ENCODE assay signal across 8 cellular contexts in genomic region chr18:54717673-54718435, GRCh38.
DNase-seq lines count a peak whose midpoint lies in the region; ATAC-seq and TF ChIP-seq lines count a peak whose summit lies in the region.

No MANE protein-coding gene starts in this region.

- H3K36me3 ChIP-seq in neural progenitor cell, result no peaks in the 10 kb centered on the region

- peaks cover 38 to 50% (median 50%) of the 10 kb centered on the region in 3 donors for H3K4me1 Mint-ChIP-seq in T-cell
- peaks cover 5% of the 10 kb centered on the region for H3K4me1 Mint-ChIP-seq in neural progenitor cell
- H3K4me1 Mint-ChIP-seq in Calu3 (ENCODE audit: low read depth, unreplicated experiment), result peaks cover 5% of the 10 kb centered on the region

- H3K27ac ChIP-seq in neural progenitor cell, result no peak overlapping the region

- no peak overlapping the region for H3K9ac ChIP-seq in neural progenitor cell

- H3K79me2 ChIP-seq in neural progenitor cell (ENCODE audit: low read depth), result no peaks in the 10 kb centered on the region

- H3F3A ChIP-seq in neural progenitor cell (ENCODE audit: low read depth), result no peaks in the 10 kb centered on the region

- H3K9me3 ChIP-seq in neural progenitor cell (ENCODE audit: low read depth), result no peaks in the 10 kb centered on the region

- DNase-seq in AG20443 (ENCODE audit: low spot score) (peak; percentile 27), T-cell (peak in 31 of 34 experiments; percentile 5 to 40 (median 21)), cardiac fibroblast (ENCODE audit: low read depth in 2 of 2) (peak; percentile 16 to 32), neural progenitor cell (ENCODE audit: low spot score) (peak; percentile 71), Calu3 (no peak), NCI-H2107 treated with DMSO at 0.1 percent for 48 hours (lab: John Stamatoyannopoulos, UW; ENCODE audit: unreplicated experiment) (no peak)

- H3K27ac Mint-ChIP-seq in T-cell, result peak overlapping the region in 1 of 2 donors; percentile 13
- H3K27ac Mint-ChIP-seq in neural progenitor cell, result no peak overlapping the region
- H3K27ac Mint-ChIP-seq in Calu3 (ENCODE audit: unreplicated experiment), result no peak overlapping the region

- H3K27me3 Mint-ChIP-seq in T-cell (peaks cover 0 to 4% of the 10 kb centered on the region in 2 donors), neural progenitor cell (ENCODE audit: insufficient read depth, low read depth) (peaks cover 5% of the 10 kb centered on the region), Calu3 (ENCODE audit: unreplicated experiment) (no peaks in the 10 kb centered on the region)

- CTCF ChIA-PET in T-cell (lab: Charles Lee) (no interaction called here), Calu3 (lab: Charles Lee) (no interaction called here)

- H3K4me2 ChIP-seq in neural progenitor cell, result peak overlapping the region; percentile 44

- H3K4me3 ChIP-seq in cardiac fibroblast (replicated peaks in 1 of 2; ENCODE audit: low read depth in 2 of 2, low read length in 2 of 2) (peak overlapping the region; percentile 6 to 31), neural progenitor cell (peak overlapping the region; percentile 29)

- ATAC-seq in GM19023 (IDR thresholded peaks at IDR 0.05; ENCODE audit: unreplicated experiment), result peak; percentile 80
- ATAC-seq in HG03108 (IDR thresholded peaks at IDR 0.05; ENCODE audit: unreplicated experiment), result peak; percentile 81
- ATAC-seq in T-cell (replicated peaks in 1 of 4), result peak; percentile 87 to 95 (median 88)

- no peaks in the 10 kb centered on the region for H3K27me3 ChIP-seq in neural progenitor cell

- peak overlapping the region; percentile 89 for H2AFZ ChIP-seq in neural progenitor cell (replicated peaks)

- POLR2A ChIA-PET in T-cell (lab: Charles Lee), result no interaction called here

- BruUV-seq in Calu3 (replicated peaks; lab: Mats Ljungman, UMichigan), result no TSS peak

- TF ChIP-seq CTCF in cardiac fibroblast (IDR thresholded peaks at IDR 0.05; ENCODE audit: low read depth, low read length), result no peak
- TF ChIP-seq CTCF in neural progenitor cell (IDR thresholded peaks at IDR 0.05), result no peak
- TF ChIP-seq CTCF in Calu3 (IDR thresholded peaks at IDR 0.05; ENCODE audit: unreplicated experiment), result no peak

- H4K20me1 ChIP-seq in neural progenitor cell (ENCODE audit: low read depth), result no peaks in the 10 kb centered on the region

- no peaks in the 10 kb centered on the region for H3K4me1 ChIP-seq in neural progenitor cell

- H3K9me3 Mint-ChIP-seq in T-cell (no peaks in the 10 kb centered on the region), neural progenitor cell (no peaks in the 10 kb centered on the region), Calu3 (ENCODE audit: low read depth, unreplicated experiment) (peaks cover 2% of the 10 kb centered on the region)

- H3K36me3 Mint-ChIP-seq in T-cell, result no peaks in the 10 kb centered on the region
- no peaks in the 10 kb centered on the region for H3K36me3 Mint-ChIP-seq in neural progenitor cell
- H3K36me3 Mint-ChIP-seq in Calu3 (ENCODE audit: insufficient read depth, unreplicated experiment), result no peaks in the 10 kb centered on the region

- H3K4me3 Mint-ChIP-seq in T-cell (peak overlapping the region; percentile 64 to 75 (median 69)), neural progenitor cell (peak overlapping the region; percentile 57), Calu3 (ENCODE audit: low read depth, unreplicated experiment) (no peak overlapping the region)

- intact Hi-C loops in Calu3 (cut with micrococcal nuclease; ENCODE audit: unreplicated experiment), result no loop called here

Comparison
In these comparisons a context has a peak if more than half of its experiments do, and no peak if none do; other contexts are left out.
1. DNase-seq: peak in AG20443 (single experiment), T-cell (31 of 34), cardiac fibroblast (2 of 2) and neural progenitor cell (single experiment); none in Calu3 (single experiment) and NCI-H2107 treated with DMSO at 0.1 percent for 48 hours (single experiment).
2. Peak in every context shown above with its lines, with median percentiles within 50 percentile points of each other: ATAC-seq.